ENCODE assay signal across 31 cellular contexts in the genomic region with DNA sequence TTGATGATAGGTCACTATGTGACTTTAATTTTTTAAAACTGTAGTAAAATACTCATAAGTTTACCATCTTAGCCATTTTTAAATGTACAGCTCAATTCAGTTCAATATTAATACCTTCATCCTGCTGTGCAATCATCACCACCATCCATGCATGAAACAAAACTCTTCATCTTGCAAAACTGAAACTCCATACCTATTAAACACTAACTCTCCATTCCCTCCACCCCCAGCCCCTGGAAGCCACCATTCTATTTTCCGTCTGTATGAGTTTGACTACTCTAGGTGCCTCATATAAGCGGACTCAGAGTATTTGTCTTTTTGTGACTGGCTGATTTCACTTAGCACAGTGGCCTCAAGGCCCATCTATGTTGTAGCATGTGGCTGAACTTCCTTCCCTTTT.
"Had no signal": no experiment of that assay in that cellular context is flagged by ENCODE, and none has a peak within 500 bp of the region (broad histone marks: within the 10 kb centered on the region; RNA-seq: fewer than 3 reads in every experiment).

No MANE protein-coding gene starts in this region.

- H3K9me3 Mint-ChIP-seq: activated CD4-positive, alpha-beta T cell treated with anti-CD3 and anti-CD28 coated beads, Interleukin-2, amount 10 ng/mL, durations not matched to agents 24 days and 14 days; activated CD8-positive, alpha-beta T cell treated with anti-CD3 and anti-CD28 coated beads for 36 hours; activated naive CD4-positive, alpha-beta T cell treated with anti-CD3 and anti-CD28 coated beads, Interleukin-2, amount 50 U/mL, for 24 hours; activated naive CD8-positive, alpha-beta T cell treated with anti-CD3 and anti-CD28 coated beads, Interleukin-2, amount 10 ng/mL, durations not matched to agents 7 days and 5 days; activated T-cell treated with anti-CD3 and anti-CD28 coated beads, Interleukin-2, amount 50 U/mL, for 72 hours; activated T-helper 17 cell treated with anti-CD3 and anti-CD28 coated beads, Interleukin-2, amount 50 U/mL, for 72 hours; central memory CD8-positive, alpha-beta T cell had no signal

- H3K27me3 Mint-ChIP-seq: activated CD8-positive, alpha-beta T cell treated with anti-CD3 and anti-CD28 coated beads for 36 hours; activated naive CD4-positive, alpha-beta T cell treated with anti-CD3 and anti-CD28 coated beads, Interleukin-2, amount 50 U/mL, for 24 hours; activated naive CD8-positive, alpha-beta T cell treated with anti-CD3 and anti-CD28 coated beads, Interleukin-2, amount 10 ng/mL, durations not matched to agents 7 days and 5 days; activated T-helper 17 cell treated with anti-CD3 and anti-CD28 coated beads, Interleukin-2, amount 50 U/mL, for 72 hours; central memory CD8-positive, alpha-beta T cell had no signal

- H3K4me3 Mint-ChIP-seq: activated CD4-positive, alpha-beta T cell treated with anti-CD3 and anti-CD28 coated beads, Interleukin-2, amount 10 ng/mL, durations not matched to agents 24 days and 14 days; activated CD8-positive, alpha-beta T cell treated with anti-CD3 and anti-CD28 coated beads for 36 hours; activated naive CD4-positive, alpha-beta T cell treated with anti-CD3 and anti-CD28 coated beads, Interleukin-2, amount 50 U/mL, for 24 hours; activated naive CD8-positive, alpha-beta T cell treated with anti-CD3 and anti-CD28 coated beads, Interleukin-2, amount 10 ng/mL, durations not matched to agents 7 days and 5 days; activated T-cell treated with anti-CD3 and anti-CD28 coated beads, Interleukin-2, amount 50 U/mL, for 72 hours; activated T-helper 17 cell treated with anti-CD3 and anti-CD28 coated beads, Interleukin-2, amount 50 U/mL, for 72 hours; central memory CD8-positive, alpha-beta T cell had no signal

- ATAC-seq: activated CD8-positive, alpha-beta T cell treated with anti-CD3 and anti-CD28 coated beads for 36 hours; activated T-cell treated with anti-CD3 and anti-CD28 coated beads, Interleukin-2, amount 50 U/mL, for 72 hours; activated T-helper 17 cell treated with anti-CD3 and anti-CD28 coated beads, Interleukin-2, amount 50 U/mL, for 72 hours had no signal

- H3K27ac Mint-ChIP-seq: activated CD4-positive, alpha-beta T cell treated with anti-CD3 and anti-CD28 coated beads, Interleukin-2, amount 10 ng/mL, durations not matched to agents 24 days and 14 days; activated CD8-positive, alpha-beta T cell treated with anti-CD3 and anti-CD28 coated beads for 36 hours; activated naive CD4-positive, alpha-beta T cell treated with anti-CD3 and anti-CD28 coated beads, Interleukin-2, amount 50 U/mL, for 24 hours; activated naive CD8-positive, alpha-beta T cell treated with anti-CD3 and anti-CD28 coated beads, Interleukin-2, amount 10 ng/mL, durations not matched to agents 7 days and 5 days; activated T-cell treated with anti-CD3 and anti-CD28 coated beads, Interleukin-2, amount 50 U/mL, for 72 hours; activated T-helper 17 cell treated with anti-CD3 and anti-CD28 coated beads, Interleukin-2, amount 50 U/mL, for 72 hours had no signal

- H3K36me3 Mint-ChIP-seq: activated naive CD4-positive, alpha-beta T cell treated with anti-CD3 and anti-CD28 coated beads, Interleukin-2, amount 50 U/mL, for 24 hours; activated naive CD8-positive, alpha-beta T cell treated with anti-CD3 and anti-CD28 coated beads, Interleukin-2, amount 10 ng/mL, durations not matched to agents 7 days and 5 days had no signal

- DNase-seq: activated CD4-positive, alpha-beta T cell treated with anti-CD3 and anti-CD28 coated beads, Interleukin-2, amount 10 ng/mL, durations not matched to agents 24 days and 14 days; activated CD4-positive, alpha-beta T cell treated with anti-CD3 and anti-CD28 coated beads, Interleukin-2, amount 50 U/mL, for 4 hours; activated CD4-positive, CD25-positive, alpha-beta regulatory T cell; activated CD8-positive, alpha-beta T cell treated with anti-CD3 and anti-CD28 coated beads for 36 hours; activated gamma-delta T cell; activated naive CD4-positive, alpha-beta T cell treated with Interleukin-2 at 50 U/mL for 16 hours; activated naive CD8-positive, alpha-beta T cell treated with anti-CD3 and anti-CD28 coated beads, Interleukin-2, amount 10 ng/mL, durations not matched to agents 7 days and 5 days; activated T-cell treated with anti-CD3 and anti-CD28 coated beads, Interleukin-2, amount 50 U/mL, for 1 hour; activated T-cell treated with anti-CD3 and anti-CD28 coated beads, Interleukin-2, amount 50 U/mL, for 72 hours; amygdala; MG63; NCI-H1048; NCI-H1105 treated with DMSO at 0.1 percent for 48 hours; NCI-H1436; NCI-H1694; NCI-H1930; NCI-H2081 treated with DMSO at 0.1 percent for 48 hours; NCI-H226; NCI-H446 treated with DMSO at 0.1 percent for 48 hours; NCI-H524; NK-92 treated with Interleukin-12 subunit alpha and Interleukin-12 subunit beta, amount 100 ng/mL, for 24 hours; OCI-M1; Right ventricle myocardium superior; SW 1271; T-helper 1 cell; T-helper 2 cell; T-helper 9 cell; WERI-Rb-1 had no signal

- H3K4me1 Mint-ChIP-seq: activated CD4-positive, alpha-beta T cell treated with anti-CD3 and anti-CD28 coated beads, Interleukin-2, amount 10 ng/mL, durations not matched to agents 24 days and 14 days; activated naive CD4-positive, alpha-beta T cell treated with anti-CD3 and anti-CD28 coated beads, Interleukin-2, amount 50 U/mL, for 24 hours; activated naive CD8-positive, alpha-beta T cell treated with anti-CD3 and anti-CD28 coated beads, Interleukin-2, amount 10 ng/mL, durations not matched to agents 7 days and 5 days; activated T-helper 17 cell treated with anti-CD3 and anti-CD28 coated beads, Interleukin-2, amount 50 U/mL, for 72 hours; central memory CD8-positive, alpha-beta T cell had no signal
